Comparison of ENCODE assay signal across 17 cellular contexts in the genomic region with DNA sequence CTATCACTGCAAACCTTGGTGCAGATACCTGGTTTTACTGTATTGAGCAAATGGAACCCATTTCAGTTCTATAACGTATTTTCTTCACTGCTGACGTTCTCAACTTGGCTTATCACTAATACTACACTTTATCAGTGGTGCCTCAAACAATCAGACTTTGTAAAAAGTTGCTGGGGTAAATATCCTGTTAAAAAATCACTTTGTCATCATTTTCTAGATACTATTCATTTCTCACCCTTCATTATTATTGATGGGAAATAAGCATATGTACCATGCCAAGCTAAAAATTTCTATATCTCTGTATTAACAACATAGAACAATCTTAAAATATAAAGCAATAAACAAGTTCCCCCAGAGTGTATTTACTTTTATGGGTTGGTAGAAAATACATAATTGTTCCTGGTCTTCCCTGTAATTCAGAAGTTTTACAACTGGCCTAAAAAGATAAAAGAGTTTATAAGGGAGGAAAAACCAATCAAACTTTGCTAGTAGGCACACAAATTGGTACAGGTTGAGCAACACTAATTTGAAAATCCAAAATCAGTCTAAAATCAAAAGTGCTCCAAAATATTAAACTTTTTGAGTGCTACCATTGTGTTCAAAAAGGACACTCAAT. TPM values are rescaled to one million over a fixed set of nuclear protein-coding genes. Genes with fewer than 3 reads are reported as not detected.
DNase-seq lines count a peak whose midpoint lies in the region; ATAC-seq, FAIRE-seq and TF ChIP-seq lines count a peak whose summit lies in the region.
"Had no signal": no experiment of that assay in that cellular context is flagged by ENCODE, and none has a peak within 500 bp of the region (broad histone marks: within the 10 kb centered on the region; RNA-seq: fewer than 3 reads in every experiment).

No MANE protein-coding gene starts in this region.

- H4K5ac ChIP-seq in IMR-90 (ENCODE audit: low read depth, low read length) = no peak overlapping the region

- intact Hi-C loops in IMR-90 (cut with micrococcal nuclease) = loop anchor here (10.0 kb wide), 2 partner anchors 391 to 491 kb away; no protein-coding TSS in a partner anchor
- intact Hi-C loops in kidney (cut with DNase I) = loop anchor here (5.0 kb wide), 1 partner anchor 64 kb away; no protein-coding TSS in a partner anchor
- intact Hi-C loops in OCI-LY7 (cut with micrococcal nuclease; ENCODE audit: unreplicated experiment) = no loop called here

- H2AK9ac ChIP-seq in IMR-90 (replicated peaks; ENCODE audit: low read depth, low read length, poor library complexity) = no peak overlapping the region

- H3K4me3 ChIP-seq in A549 (no peak overlapping the region), IMR-90 (ENCODE audit: insufficient read depth, low read depth, low read length) (no peak overlapping the region), kidney (ENCODE audit: low read length in 2 of 2) (peak overlapping the region; percentile 36 to 60), OCI-LY7 (ENCODE audit: low read depth, low read length, poor library complexity, severe bottlenecking) (no peak overlapping the region)
- H3K4me3 ChIP-seq: GM23338 had no signal

- H3K4me2 ChIP-seq in A549 (peak overlapping the region; percentile 64; the same call in 2 of the 3 replicates), IMR-90 (ENCODE audit: low read depth, low read length) (no peak overlapping the region), OCI-LY7 (ENCODE audit: low read length) (no peak overlapping the region)
- H3K4me2 ChIP-seq: GM23338 had no signal

- CTCF ChIA-PET in A549 (lab: Yijun Ruan, JAX) = interaction anchor here (5.9 kb wide), 1 partner anchor 64 kb away, joined by 96 read pairs; no protein-coding TSS in a partner anchor
- CTCF ChIA-PET in IMR-90 (lab: Yijun Ruan, JAX) = no interaction called here
- CTCF ChIA-PET in OCI-LY7 (lab: Charles Lee; ENCODE audit: unreplicated experiment) = no interaction called here

- H3K9me2 ChIP-seq in OCI-LY7 (ENCODE audit: insufficient read depth, low read length) = no peaks in the 10 kb centered on the region

- H2BK5ac ChIP-seq in IMR-90 (ENCODE audit: low read depth, low read length, poor library complexity, severe bottlenecking) = no peak overlapping the region

- no peak overlapping the region for H2BK120ac ChIP-seq in IMR-90 (ENCODE audit: low read depth, low read length)

- H3K27me3 ChIP-seq in IMR-90 (ENCODE audit: control insufficient read depth, insufficient read depth, low read length) = no peaks in the 10 kb centered on the region

- no peak overlapping the region for H2AK5ac ChIP-seq in IMR-90 (ENCODE audit: low read depth, low read length)

- in situ Hi-C loops in IMR-90 (cut with MboI; ENCODE audit: low sequenced_read_pairs) = loop anchor here (10.0 kb wide), 1 partner anchor 1321 kb away; no protein-coding TSS in a partner anchor

- no peaks in the 10 kb centered on the region for H3K9me3 ChIP-seq in A549
- no peaks in the 10 kb centered on the region for H3K9me3 ChIP-seq in IMR-90 (ENCODE audit: control insufficient read depth, insufficient read depth, low read length)
- no peaks in the 10 kb centered on the region for H3K9me3 ChIP-seq in kidney (ENCODE audit: control insufficient read depth in 1 of 2, low read length in 2 of 2)
- no peaks in the 10 kb centered on the region for H3K9me3 ChIP-seq in OCI-LY7 (ENCODE audit: low read length)

- TF ChIP-seq POLR2A in A549 (IDR thresholded peaks at IDR 0.05; ENCODE audit: low read length) = no peak
- TF ChIP-seq POLR2A in IMR-90 (IDR thresholded peaks at IDR 0.05; ENCODE audit: low read depth, low read length) = no peak

- dilution Hi-C loops in IMR-90 (cut with HindIII; ENCODE audit: low sequenced_read_pairs, unreplicated experiment) = no loop called here

- no peak for FAIRE-seq in A549 (lab: Jason Lieb, UNC)
- FAIRE-seq in kidney (lab: Jason Lieb, UNC) = no peak
- FAIRE-seq: GM12892 had no signal

- H2BK15ac ChIP-seq in IMR-90 (ENCODE audit: low read depth, low read length) = no peak overlapping the region

- H3K4ac ChIP-seq in IMR-90 (ENCODE audit: low read depth, low read length) = no peak overlapping the region

- BruUV-seq in IMR-90 (replicated peaks; lab: Mats Ljungman, UMichigan) (no TSS peak), OCI-LY7 (replicated peaks; lab: Mats Ljungman, UMichigan) (no TSS peak)

- TF ChIP-seq RAD21 in A549 (conservative IDR thresholded peaks at IDR 0.05 in 1 of 2, IDR thresholded peaks at IDR 0.05 in 1 of 2) = no peak
- no peak for TF ChIP-seq RAD21 in IMR-90 (IDR thresholded peaks at IDR 0.05; ENCODE audit: low read length)

- no peaks in the 10 kb centered on the region; a peak in 1 of 4 replicates for H3K79me1 ChIP-seq in IMR-90 (ENCODE audit: low read depth in 1 of 2, low read length in 2 of 2)

- H3K4me1 ChIP-seq in A549 (peaks cover 23% of the 10 kb centered on the region), IMR-90 (ENCODE audit: control insufficient read depth, insufficient read depth, low read length) (peaks cover 4% of the 10 kb centered on the region; the same call in 1 of the 2 replicates), kidney (ENCODE audit: control insufficient read depth in 1 of 2, insufficient read depth in 1 of 2, low read depth in 1 of 2, low read length in 2 of 2) (peaks cover 0 to 3% of the 10 kb centered on the region in 2 donors), OCI-LY7 (ENCODE audit: insufficient read depth, low read length, poor library complexity, severe bottlenecking) (no peaks in the 10 kb centered on the region)

- DNase-seq in A549 (ENCODE audit: low read depth in 1 of 2, low spot score in 1 of 2) (no peak), IMR-90 (no peak), kidney (no peak), OCI-LY7 (ENCODE audit: low spot score) (no peak), EL (no peak), Ammon's horn (ENCODE audit: low spot score) (no peak)
- DNase-seq: C1 segment of cervical spinal cord, Kasumi-1, NCI-H1105, NCI-H1694, NCI-H2107, NCI-H2227 treated with DMSO at 0.1 percent for 48 hours, NCI-H524 had no signal

- H3K79me2 ChIP-seq in OCI-LY7 (ENCODE audit: insufficient read depth, low read depth, low read length) = no peaks in the 10 kb centered on the region

- H4K20me1 ChIP-seq in IMR-90 (ENCODE audit: insufficient read depth, low read length) (no peaks in the 10 kb centered on the region), OCI-LY7 (ENCODE audit: insufficient read depth, low read length) (peaks cover 7% of the 10 kb centered on the region; the same call in 1 of the 2 replicates)

- H2BK20ac ChIP-seq in IMR-90 (ENCODE audit: low read depth, low read length) = no peak overlapping the region

- no peaks in the 10 kb centered on the region; the same call in 1 of the 2 replicates for H3K36me3 ChIP-seq in IMR-90 (ENCODE audit: control insufficient read depth, insufficient read depth, low read length)
- H3K36me3 ChIP-seq in kidney (ENCODE audit: control insufficient read depth in 1 of 2, insufficient read depth in 2 of 2, low read length in 2 of 2) = no peaks in the 10 kb centered on the region
- H3K36me3 ChIP-seq in OCI-LY7 (ENCODE audit: insufficient read depth, low read length) = peaks cover 97% of the 10 kb centered on the region

- no peak overlapping the region for H4K8ac ChIP-seq in IMR-90 (ENCODE audit: low read depth in 2 of 2, low read length in 2 of 2)

- H3K27ac ChIP-seq in A549 (peak overlapping the region in 1 of 2 experiments; percentile 54; a peak in 1 of 6 replicates), IMR-90 (ENCODE audit: insufficient read depth, low read length) (no peak overlapping the region), kidney (ENCODE audit: low read depth in 2 of 2, low read length in 2 of 2) (peak overlapping the region; percentile 71 to 83), OCI-LY7 (ENCODE audit: low read depth, low read length, poor library complexity, severe bottlenecking) (no peak overlapping the region)

- ATAC-seq in A549 (no peak), IMR-90 (ENCODE audit: low read depth) (no peak)
- ATAC-seq: GM23338, Panc1 had no signal

- H3K9ac ChIP-seq in IMR-90 (ENCODE audit: low read depth, low read length) = no peak overlapping the region
- H3K9ac ChIP-seq in kidney (ENCODE audit: low read length in 2 of 2) = peak overlapping the region in 1 of 2 donors; percentile 57

- TF ChIP-seq CTCF in A549 (IDR thresholded peaks at IDR 0.05) (no peak), IMR-90 (conservative IDR thresholded peaks at IDR 0.05; ENCODE audit: low read depth, low read length) (no peak), kidney (IDR thresholded peaks at IDR 0.05; ENCODE audit: borderline replicate concordance, extremely low read depth, insufficient read depth) (no peak), OCI-LY7 (conservative IDR thresholded peaks at IDR 0.05; ENCODE audit: low read length) (no peak)

- POLR2A ChIA-PET in A549 (lab: Yijun Ruan, JAX) (interaction anchor here (1.3 kb wide), 1 partner anchor 33 kb away, joined by 3 read pairs; a partner anchor contains a TSS), IMR-90 (lab: Charles Lee; ENCODE audit: unreplicated experiment) (no interaction called here), OCI-LY7 (lab: Charles Lee) (interaction anchor here (1.0 to 1.7 kb wide), 2 partner anchors 33 to 69 kb away, joined by 3 to 5 read pairs; a partner anchor contains a TSS)

- TF ChIP-seq EP300 in A549 (IDR thresholded peaks at IDR 0.05) = no peak

- no peak overlapping the region for H3K18ac ChIP-seq in IMR-90 (ENCODE audit: low read depth, low read length)

- no peak overlapping the region for H2AFZ ChIP-seq in IMR-90 (replicated peaks; ENCODE audit: low read length, poor library complexity)
- no peak overlapping the region for H2AFZ ChIP-seq in OCI-LY7 (ENCODE audit: low read length)
- H2AFZ ChIP-seq: GM23338 had no signal

- no peak overlapping the region for H3K56ac ChIP-seq in IMR-90 (ENCODE audit: extremely low read depth, insufficient read depth, low read length)

- no peak overlapping the region for H3K14ac ChIP-seq in IMR-90 (replicated peaks; ENCODE audit: low read depth, low read length)

- no peaks in the 10 kb centered on the region for H3K9me1 ChIP-seq in IMR-90 (ENCODE audit: insufficient read depth, low read length)

- no peak overlapping the region for H3K23ac ChIP-seq in IMR-90 (ENCODE audit: low read depth, low read length)

- no peak overlapping the region for H4K91ac ChIP-seq in IMR-90 (ENCODE audit: insufficient read depth, low read depth, low read length)

- WGBS in A549 (ENCODE audit: missing lambda C conversion rate) = 71% methylated on average over 2 of the region's 2 CpGs
- no CpG with 5 or more reads among the region's 2 CpGs for WGBS in IMR-90 (ENCODE audit: extremely low coverage in 2 of 2, insufficient read length in 1 of 2), 2 experiments

RNA-seq across cellular contexts. Expression of a gene that starts 33.2 kb away (rescaled TPM):
- polyA plus RNA-seq in A549 (2011; rRNA removed) (31.8 and 32.6 TPM in 2 replicates), A549 (2017; fragmentation: RNase III; extraction: RNeasy Plus Mini Kit Qiagen cat#74134 plus additional on column Dnase treatment) (29.3 to 33.0 TPM (median 30.7 TPM) in 3 replicates), IMR-90 (2012; rRNA removed) (8.5 and 11.9 TPM in 2 replicates), kidney (ENCODE audit: insufficient read depth, low read depth, low replicate concordance) (0.82 TPM)
- 21.1 and 22.9 TPM in 2 replicates for polyA plus RNA-seq in A549 (2012; cell fraction: cytosol; rRNA removed)
- 10.1 and 10.3 TPM in 2 replicates for polyA plus RNA-seq in A549 (2012; cell fraction: nucleus; rRNA removed)
- polyA minus RNA-seq in A549 (2011; rRNA and poly(A)+ RNA removed) = 34.4 and 59.2 TPM in 2 replicates
- total RNA-seq in IMR-90 (2012; rRNA removed) (27.8 and 31.7 TPM in 2 replicates), kidney (3.5 TPM), OCI-LY7 (2022) (71.6 and 77.2 TPM in 2 replicates)
- 1.7 and 3.1 TPM in 2 replicates for polyA plus RNA-seq in IMR-90 (2012; cell fraction: cytosol; rRNA removed)
- polyA plus RNA-seq in IMR-90 (2012; cell fraction: nucleus; rRNA removed; ENCODE audit: low replicate concordance) = 1.7 and 4.7 TPM in 2 replicates
- total RNA-seq in OCI-LY7 (2014; rRNA removed; shearing (Covaris generic)) = 71.9 and 74.1 TPM in 2 replicates

RNA-seq across cellular contexts. Expression of a gene that starts 33.4 kb away (rescaled TPM):
- polyA plus RNA-seq in A549 (2011; rRNA removed) (15.6 and 22.2 TPM in 2 replicates), A549 (2017; fragmentation: RNase III; extraction: RNeasy Plus Mini Kit Qiagen cat#74134 plus additional on column Dnase treatment) (8.1 to 10.1 TPM (median 9.1 TPM) in 3 replicates), IMR-90 (2012; rRNA removed) (5.9 and 7.0 TPM in 2 replicates), kidney (ENCODE audit: insufficient read depth, low read depth, low replicate concordance) (9.4 TPM)
- polyA plus RNA-seq in A549 (2012; cell fraction: cytosol; rRNA removed) = 3.0 and 3.1 TPM in 2 replicates
- polyA plus RNA-seq in A549 (2012; cell fraction: nucleus; rRNA removed) = 4.4 and 6.0 TPM in 2 replicates
- 6.7 and 8.3 TPM in 2 replicates for polyA minus RNA-seq in A549 (2011; rRNA and poly(A)+ RNA removed)
- total RNA-seq in IMR-90 (2012; rRNA removed) (9.9 and 11.7 TPM in 2 replicates), kidney (15.5 TPM), OCI-LY7 (2022) (30.9 and 31.8 TPM in 2 replicates)
- 0.98 and 1.1 TPM in 2 replicates for polyA plus RNA-seq in IMR-90 (2012; cell fraction: cytosol; rRNA removed)
- polyA plus RNA-seq in IMR-90 (2012; cell fraction: nucleus; rRNA removed; ENCODE audit: low replicate concordance) = 4.2 and 23.8 TPM in 2 replicates
- 14.5 and 16.6 TPM in 2 replicates for total RNA-seq in OCI-LY7 (2014; rRNA removed; shearing (Covaris generic))

RNA-seq across cellular contexts. Expression of a gene that starts 45.7 kb away (rescaled TPM):
- polyA plus RNA-seq in A549 (2011; rRNA removed) (0.29 and 0.39 TPM in 2 replicates), A549 (2017; fragmentation: RNase III; extraction: RNeasy Plus Mini Kit Qiagen cat#74134 plus additional on column Dnase treatment) (0.81 to 2.4 TPM (median 1.7 TPM) in 3 replicates), IMR-90 (2012; rRNA removed) (0.09 and 0.10 TPM in 2 replicates), kidney (ENCODE audit: insufficient read depth, low read depth, low replicate concordance) (not detected)
- 0.01 and 0.04 TPM in 2 replicates for polyA plus RNA-seq in A549 (2012; cell fraction: cytosol; rRNA removed)
- polyA plus RNA-seq in A549 (2012; cell fraction: nucleus; rRNA removed) = 0.06 and 0.12 TPM in 2 replicates
- polyA minus RNA-seq in A549 (2011; rRNA and poly(A)+ RNA removed) = 0.17 and 0.19 TPM in 2 replicates
- total RNA-seq in IMR-90 (2012; rRNA removed) (0.28 and 0.36 TPM in 2 replicates), kidney (0.44 TPM), OCI-LY7 (2022) (0.06 and 0.46 TPM in 2 replicates)
- 0.03 TPM in 1 of 2 replicates, not detected in the other for polyA plus RNA-seq in IMR-90 (2012; cell fraction: cytosol; rRNA removed)
- 0.07 and 0.14 TPM in 2 replicates for polyA plus RNA-seq in IMR-90 (2012; cell fraction: nucleus; rRNA removed; ENCODE audit: low replicate concordance)
- 0.57 and 1.1 TPM in 2 replicates for total RNA-seq in OCI-LY7 (2014; rRNA removed; shearing (Covaris generic))
- total RNA-seq: SK-MEL-5 had no signal
- polyA plus RNA-seq: GM23338 had no signal

Comparison
In these comparisons a context has a peak if more than half of its experiments do, and no peak if none do; other contexts are left out.
1. H3K27ac ChIP-seq: peak in kidney (2 of 2); none in IMR-90 (single experiment) and OCI-LY7 (single experiment).
2. H3K4me3 ChIP-seq: peak in kidney (2 of 2); none in A549 (single experiment), IMR-90 (single experiment) and OCI-LY7 (single experiment).